In the genomic region with DNA sequence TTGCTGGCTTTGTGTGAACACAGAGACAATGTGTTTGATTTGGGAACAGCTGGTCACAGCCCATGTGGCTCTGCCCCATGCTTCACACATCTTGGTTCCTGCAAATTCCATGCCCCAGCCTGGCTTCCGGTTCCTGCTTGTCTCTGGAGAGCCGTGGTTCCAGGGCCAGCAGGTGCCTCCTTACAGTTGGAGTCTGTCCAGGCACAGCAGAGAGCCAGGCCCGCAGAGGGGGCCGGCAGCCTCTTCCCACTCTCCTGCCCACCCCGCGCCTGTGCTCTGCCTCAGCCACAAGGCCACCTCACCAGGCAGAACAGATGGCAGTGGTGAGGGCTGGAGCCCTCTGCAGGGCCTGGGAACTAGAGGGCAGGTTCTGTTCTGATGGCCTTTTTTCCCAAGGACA, we compare ENCODE assay signal across 20 cellular contexts.
DNase-seq lines count a peak whose midpoint lies in the region; ATAC-seq, FAIRE-seq and TF ChIP-seq lines count a peak whose summit lies in the region.
"Had no signal": no experiment of that assay in that cellular context is flagged by ENCODE, and none has a peak within 500 bp of the region (broad histone marks: within the 10 kb centered on the region; RNA-seq: fewer than 3 reads in every experiment).

No MANE protein-coding gene starts in this region.

- no peak for TF ChIP-seq CTCF in IMR-90 (conservative IDR thresholded peaks at IDR 0.05; ENCODE audit: low read depth, low read length)
- TF ChIP-seq CTCF in coronary artery (IDR thresholded peaks at IDR 0.05), result no peak

- H2BK20ac ChIP-seq in IMR-90 (ENCODE audit: low read depth, low read length), result no peak overlapping the region

- H4K5ac ChIP-seq in IMR-90 (ENCODE audit: low read depth, low read length), result no peak overlapping the region

- no peak for TF ChIP-seq RAD21 in IMR-90 (IDR thresholded peaks at IDR 0.05; ENCODE audit: low read length)

- no peak overlapping the region for H2BK5ac ChIP-seq in IMR-90 (ENCODE audit: low read depth, low read length, poor library complexity, severe bottlenecking)

- no peak overlapping the region for H2BK15ac ChIP-seq in IMR-90 (ENCODE audit: low read depth, low read length)

- FAIRE-seq in small intestine (lab: Jason Lieb, UNC), result no peak
- FAIRE-seq: HepG2 had no signal

- H3K79me1 ChIP-seq in IMR-90 (ENCODE audit: low read depth in 1 of 2, low read length in 2 of 2), result no peaks in the 10 kb centered on the region

- no peak overlapping the region for H3K14ac ChIP-seq in IMR-90 (replicated peaks; ENCODE audit: low read depth, low read length)

- dilution Hi-C loops in IMR-90 (cut with HindIII; ENCODE audit: low sequenced_read_pairs, unreplicated experiment), result no loop called here

- H2AK9ac ChIP-seq in IMR-90 (replicated peaks; ENCODE audit: low read depth, low read length, poor library complexity), result no peak overlapping the region

- H3K27ac ChIP-seq in IMR-90 (ENCODE audit: insufficient read depth, low read length) (no peak overlapping the region), coronary artery (no peak overlapping the region), small intestine (ENCODE audit: low read depth in 1 of 2, low read length in 1 of 2) (no peak overlapping the region)
- H3K27ac ChIP-seq: adrenal gland, hepatocyte, upper lobe of left lung had no signal

- TF ChIP-seq POLR2A in IMR-90 (IDR thresholded peaks at IDR 0.05; ENCODE audit: low read depth, low read length), result no peak

- H3K9me1 ChIP-seq in IMR-90 (ENCODE audit: insufficient read depth, low read length), result no peaks in the 10 kb centered on the region

- H3K9ac ChIP-seq in IMR-90 (ENCODE audit: low read depth, low read length), result no peak overlapping the region

- peak; percentile 67 for DNase-seq in COR-L47 (lab: John Stamatoyannopoulos, UW)
- DNase-seq in IMR-90, result no peak
- DNase-seq in NCI-H524 (lab: John Stamatoyannopoulos, UW), result peak; percentile 39 to 68
- no peak for DNase-seq in left cardiac atrium
- no peak for DNase-seq in coronary artery (ENCODE audit: low spot score)
- DNase-seq in small intestine, result no peak
- DNase-seq in SW 1271 (lab: John Stamatoyannopoulos, UW), result no peak
- DNase-seq: activated B cell treated with CpG ODN at 0.5 μM for 24 hours; activated CD4-positive, alpha-beta T cell treated with anti-CD3 and anti-CD28 coated beads, Interleukin-2, amount 50 U/mL, for 48 hours; foreskin fibroblast; HCEC 1CT; mucosa of descending colon; NCI-H1436 treated with DMSO at 0.1 percent for 48 hours; NCI-H526 treated with DMSO at 0.1 percent for 48 hours; SIG-M5; upper lobe of left lung had no signal

- H3K27me3 ChIP-seq in IMR-90 (ENCODE audit: control insufficient read depth, insufficient read depth, low read length) (no peaks in the 10 kb centered on the region; the same call in 1 of the 2 replicates), small intestine (ENCODE audit: control insufficient read depth in 2 of 2, insufficient read depth in 2 of 2, low read length in 2 of 2) (no peaks in the 10 kb centered on the region)
- H3K27me3 ChIP-seq: adrenal gland, hepatocyte, upper lobe of left lung had no signal

- intact Hi-C loops in IMR-90 (cut with micrococcal nuclease) (no loop called here), left cardiac atrium (cut with DNase I) (no loop called here)

- H2AK5ac ChIP-seq in IMR-90 (ENCODE audit: low read depth, low read length), result no peak overlapping the region

- peak overlapping the region; percentile 43 for H2AFZ ChIP-seq in IMR-90 (replicated peaks; ENCODE audit: low read length, poor library complexity)
- H2AFZ ChIP-seq: hepatocyte had no signal

- POLR2A ChIA-PET in IMR-90 (lab: Charles Lee; ENCODE audit: unreplicated experiment), result no interaction called here

- H3K4me3 ChIP-seq in IMR-90 (ENCODE audit: insufficient read depth, low read depth, low read length), result no peak overlapping the region
- no peak overlapping the region for H3K4me3 ChIP-seq in coronary artery
- H3K4me3 ChIP-seq in small intestine (ENCODE audit: low read depth in 1 of 2, low read length in 2 of 2), result no peak overlapping the region
- H3K4me3 ChIP-seq: adrenal gland, hepatocyte, mucosa of descending colon, upper lobe of left lung had no signal

- H4K20me1 ChIP-seq in IMR-90 (ENCODE audit: insufficient read depth, low read length), result no peaks in the 10 kb centered on the region

- H3K4me2 ChIP-seq in IMR-90 (ENCODE audit: low read depth, low read length), result no peak overlapping the region
- H3K4me2 ChIP-seq: hepatocyte had no signal

- no peak overlapping the region for H3K23ac ChIP-seq in IMR-90 (ENCODE audit: low read depth, low read length)

- no peak overlapping the region for H2BK120ac ChIP-seq in IMR-90 (ENCODE audit: low read depth, low read length)

- in situ Hi-C loops in IMR-90 (cut with MboI; ENCODE audit: low sequenced_read_pairs), result no loop called here

- H3K18ac ChIP-seq in IMR-90 (ENCODE audit: low read depth, low read length), result no peak overlapping the region

- no peak overlapping the region for H4K91ac ChIP-seq in IMR-90 (ENCODE audit: insufficient read depth, low read depth, low read length)

- H3K9me3 ChIP-seq in IMR-90 (ENCODE audit: control insufficient read depth, insufficient read depth, low read length) (no peaks in the 10 kb centered on the region), small intestine (ENCODE audit: control insufficient read depth, low read depth) (no peaks in the 10 kb centered on the region)
- H3K9me3 ChIP-seq: adrenal gland, mucosa of descending colon, upper lobe of left lung had no signal

- H3K4me1 ChIP-seq in IMR-90 (ENCODE audit: control insufficient read depth, insufficient read depth, low read length), result no peaks in the 10 kb centered on the region
- H3K4me1 ChIP-seq in small intestine (ENCODE audit: control insufficient read depth in 2 of 2, insufficient read depth in 1 of 2, low read depth in 1 of 2, low read length in 1 of 2), result no peaks in the 10 kb centered on the region

- no peak overlapping the region for H3K4ac ChIP-seq in IMR-90 (ENCODE audit: low read depth, low read length)

- CTCF ChIA-PET in IMR-90 (lab: Yijun Ruan, JAX), result no interaction called here

- H4K8ac ChIP-seq in IMR-90 (ENCODE audit: low read depth in 2 of 2, low read length in 2 of 2), result no peak overlapping the region

- ATAC-seq in IMR-90 (ENCODE audit: low read depth) (no peak), left cardiac atrium (peak; percentile 13 to 14), HG02642 (IDR thresholded peaks at IDR 0.05; ENCODE audit: poor library complexity, unreplicated experiment) (no peak)
- ATAC-seq: HepG2, mucosa of descending colon had no signal

- BruUV-seq in IMR-90 (replicated peaks; lab: Mats Ljungman, UMichigan), result no TSS peak

- H3K36me3 ChIP-seq in IMR-90 (ENCODE audit: control insufficient read depth, insufficient read depth, low read length) (no peaks in the 10 kb centered on the region), small intestine (ENCODE audit: control insufficient read depth in 2 of 2, insufficient read depth in 2 of 2, low read length in 2 of 2) (no peaks in the 10 kb centered on the region)
- H3K36me3 ChIP-seq: adrenal gland, upper lobe of left lung had no signal

- H3K56ac ChIP-seq in IMR-90 (ENCODE audit: extremely low read depth, insufficient read depth, low read length), result no peak overlapping the region

- no CpG with 5 or more reads among the region's 6 CpGs for WGBS in IMR-90 (ENCODE audit: extremely low coverage in 2 of 2, insufficient read length in 1 of 2), 2 experiments
- WGBS in small intestine, 3 donors, result 54 to 70% (median 61%) methylated on average over 6 of the region's 6 CpGs

TF ChIP-seq in IMR-90, 13 proteins besides CTCF, POLR2A, EP300 and RAD21:
- TF ChIP-seq RCOR1 (IDR thresholded peaks at IDR 0.05; ENCODE audit: insufficient replicate concordance, low read length), result no peak
- TF ChIP-seq NFE2L2 (IDR thresholded peaks at IDR 0.05; ENCODE audit: low read depth, low read length), result no peak
- TF ChIP-seq SMC3 (IDR thresholded peaks at IDR 0.05; ENCODE audit: low read depth, low read length), result no peak
- no peak for TF ChIP-seq CHD1 (IDR thresholded peaks at IDR 0.05; ENCODE audit: low read depth, low read length)
- no peak for TF ChIP-seq RFX5 (IDR thresholded peaks at IDR 0.05; ENCODE audit: low read depth, low read length)
- no peak for TF ChIP-seq BHLHE40 (IDR thresholded peaks at IDR 0.05; ENCODE audit: low read depth, low read length)
- TF ChIP-seq MAFK (IDR thresholded peaks at IDR 0.05; ENCODE audit: low read depth, low read length), result no peak
- no peak for TF ChIP-seq FOS (IDR thresholded peaks at IDR 0.05; ENCODE audit: low read depth, low read length)
- TF ChIP-seq, protein P1, sequence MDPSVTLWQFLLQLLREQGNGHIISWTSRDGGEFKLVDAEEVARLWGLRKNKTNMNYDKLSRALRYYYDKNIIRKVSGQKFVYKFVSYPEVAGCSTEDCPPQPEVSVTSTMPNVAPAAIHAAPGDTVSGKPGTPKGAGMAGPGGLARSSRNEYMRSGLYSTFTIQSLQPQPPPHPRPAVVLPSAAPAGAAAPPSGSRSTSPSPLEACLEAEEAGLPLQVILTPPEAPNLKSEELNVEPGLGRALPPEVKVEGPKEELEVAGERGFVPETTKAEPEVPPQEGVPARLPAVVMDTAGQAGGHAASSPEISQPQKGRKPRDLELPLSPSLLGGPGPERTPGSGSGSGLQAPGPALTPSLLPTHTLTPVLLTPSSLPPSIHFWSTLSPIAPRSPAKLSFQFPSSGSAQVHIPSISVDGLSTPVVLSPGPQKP (IDR thresholded peaks at IDR 0.05; ENCODE audit: borderline replicate concordance, low read depth, low read length), result no peak
- TF ChIP-seq CEBPB (IDR thresholded peaks at IDR 0.05; ENCODE audit: low read depth, low read length), result no peak
- no peak for TF ChIP-seq MAZ (IDR thresholded peaks at IDR 0.05; ENCODE audit: borderline replicate concordance, low read depth, low read length)
- TF ChIP-seq, protein P2, sequence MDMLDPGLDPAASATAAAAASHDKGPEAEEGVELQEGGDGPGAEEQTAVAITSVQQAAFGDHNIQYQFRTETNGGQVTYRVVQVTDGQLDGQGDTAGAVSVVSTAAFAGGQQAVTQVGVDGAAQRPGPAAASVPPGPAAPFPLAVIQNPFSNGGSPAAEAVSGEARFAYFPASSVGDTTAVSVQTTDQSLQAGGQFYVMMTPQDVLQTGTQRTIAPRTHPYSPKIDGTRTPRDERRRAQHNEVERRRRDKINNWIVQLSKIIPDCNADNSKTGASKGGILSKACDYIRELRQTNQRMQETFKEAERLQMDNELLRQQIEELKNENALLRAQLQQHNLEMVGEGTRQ (IDR thresholded peaks at IDR 0.05; ENCODE audit: low read depth, low read length), result no peak
- no peak for TF ChIP-seq MXI1 (IDR thresholded peaks at IDR 0.05; ENCODE audit: borderline replicate concordance, low read depth, low read length)

Comparison
In these comparisons a context has a peak if more than half of its experiments do, and no peak if none do; other contexts are left out.
1. DNase-seq: peak in COR-L47 (single experiment) and NCI-H524 (2 of 2); none in IMR-90 (single experiment), left cardiac atrium (single experiment), coronary artery (single experiment), small intestine (single experiment) and SW 1271 (0 of 2).
2. ATAC-seq: peak in left cardiac atrium (2 of 2); none in IMR-90 (single experiment) and HG02642 (single experiment).